In genomic region chr12:49662998-49663843, GRCh38 we compare ENCODE assay signal across 1 cellular context.
TF ChIP-seq lines count a peak whose summit lies in the region.

No MANE protein-coding gene starts in this region.

TF ChIP-seq in GM12878, 131 proteins besides CTCF, POLR2A, EP300 and RAD21 (continues in another document):
- TF ChIP-seq IKZF1 (conservative IDR thresholded peaks at IDR 0.05) (peak; percentile 96), WRNIP1 (IDR thresholded peaks at IDR 0.05; ENCODE audit: borderline replicate concordance, low read depth, low read length) (no peak), REST (IDR thresholded peaks at IDR 0.05; ENCODE audit: low read depth, low read length) (no peak), POLR2AphosphoS5 (IDR thresholded peaks at IDR 0.05; ENCODE audit: low read length) (peak; percentile 86), SKIL (IDR thresholded peaks at IDR 0.05; ENCODE audit: low read depth, poor library complexity, severe bottlenecking) (peak; percentile 97), ETV6 (conservative IDR thresholded peaks at IDR 0.05 in 1 of 2, IDR thresholded peaks at IDR 0.05 in 1 of 2; ENCODE audit: borderline replicate concordance in 1 of 2, low read depth in 1 of 2) (peak; percentile 53 to 100; a peak in 2 of 4 replicates), IRF4 (IDR thresholded peaks at IDR 0.05; ENCODE audit: low read depth, low read length) (peak; percentile 81), CEBPZ (IDR thresholded peaks at IDR 0.05; ENCODE audit: low read depth, low read length) (no peak), USF1 (IDR thresholded peaks at IDR 0.05; ENCODE audit: borderline replicate concordance, extremely low read length, insufficient read depth, low read depth, low read length) (no peak), ATF7 (IDR thresholded peaks at IDR 0.05; ENCODE audit: low read depth) (peak; percentile 74), ZBED1 (IDR thresholded peaks at IDR 0.05; ENCODE audit: borderline replicate concordance) (peak; percentile 90; the same call in 1 of the 2 replicates), ZBTB4 (CRISPR knock-in tag; IDR thresholded peaks at IDR 0.05) (no peak), NFIC (IDR thresholded peaks at IDR 0.05; ENCODE audit: low read depth, low read length) (peak; percentile 94), PKNOX1 (IDR thresholded peaks at IDR 0.05) (peak; percentile 92), GABPA (IDR thresholded peaks at IDR 0.05; ENCODE audit: low read depth) (peak; percentile 74; the same call in 1 of the 2 replicates), SUPT20H (IDR thresholded peaks at IDR 0.05; ENCODE audit: borderline replicate concordance, control insufficient read depth, low read depth, low read length) (no peak), PML (IDR thresholded peaks at IDR 0.05; ENCODE audit: low read length) (peak; percentile 81), CBFB (IDR thresholded peaks at IDR 0.05; ENCODE audit: low read depth) (0 out of 2 replicates have a peak, but pooled peaks have one; percentile 14), KDM1A (IDR thresholded peaks at IDR 0.05; ENCODE audit: borderline replicate concordance) (no peak), FOXM1 (IDR thresholded peaks at IDR 0.05; ENCODE audit: low read depth, low read length) (peak; percentile 80; the same call in 1 of the 2 replicates), JUNB (IDR thresholded peaks at IDR 0.05) (peak; percentile 45), PAX5 (IDR thresholded peaks at IDR 0.05; ENCODE audit: borderline replicate concordance, low read depth, low read length) (peak; percentile 72; the same call in 1 of the 2 replicates), YY1 (IDR thresholded peaks at IDR 0.05; ENCODE audit: low read depth, low read length) (0 out of 2 replicates have a peak, but pooled peaks have one; percentile 24), MLLT1 (IDR thresholded peaks at IDR 0.05) (peak; percentile 42; the same call in 1 of the 2 replicates), SMAD1 (IDR thresholded peaks at IDR 0.05; ENCODE audit: low read depth, partially characterized antibody) (no peak), EED (IDR thresholded peaks at IDR 0.05; ENCODE audit: low read depth) (peak; percentile 98), CREB1 (IDR thresholded peaks at IDR 0.05; ENCODE audit: low read depth) (peak; percentile 70), ZBTB40 (IDR thresholded peaks at IDR 0.05; ENCODE audit: borderline replicate concordance) (peak; percentile 25; the same call in 1 of the 2 replicates), RUNX3 (IDR thresholded peaks at IDR 0.05; ENCODE audit: low read length) (peak; percentile 71), TCF3 (IDR thresholded peaks at IDR 0.05; ENCODE audit: borderline replicate concordance, insufficient read depth, low read depth, low read length) (peak; percentile 73; the same call in 1 of the 2 replicates), SPI1 (IDR thresholded peaks at IDR 0.05; ENCODE audit: borderline replicate concordance, insufficient read depth, low read depth, low read length) (peak; percentile 80), SP1 (IDR thresholded peaks at IDR 0.05; ENCODE audit: low read depth, low read length) (peak; percentile 93)
